In the genomic region with DNA sequence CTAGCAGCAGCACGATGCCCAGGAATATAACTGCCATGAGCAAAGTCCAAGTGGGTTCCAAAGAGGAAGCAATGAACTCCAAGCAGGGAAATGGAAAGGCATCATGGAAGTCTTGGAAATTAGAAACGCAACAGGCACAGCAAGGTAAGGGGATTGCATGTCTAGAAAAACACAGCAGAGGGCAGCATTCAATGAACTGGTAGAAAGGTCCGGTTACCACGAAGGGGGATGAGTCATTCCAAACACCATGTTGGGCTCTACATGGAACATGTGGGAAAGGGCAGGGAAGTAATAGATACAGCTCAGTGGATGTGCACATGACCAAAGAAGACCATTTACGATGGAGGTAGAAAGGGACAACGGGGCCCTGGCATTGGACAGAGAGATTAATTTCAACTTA, we compare ENCODE assay signal across 8 cellular contexts. TPM values are rescaled to one million over a fixed set of nuclear protein-coding genes. Genes with fewer than 3 reads are reported as not detected.
DNase-seq lines count a peak whose midpoint lies in the region; ATAC-seq and TF ChIP-seq lines count a peak whose summit lies in the region.

No MANE protein-coding gene starts in this region.

- H3K4me3 ChIP-seq in fibroblast of mammary gland (ENCODE audit: control insufficient read depth, low read depth, low read length) (no peak overlapping the region), retinal pigment epithelial cell (ENCODE audit: low read length) (no peak overlapping the region)

- DNase-seq in Caki2 (ENCODE audit: low read depth) (peak; percentile 42), HEK293T (ENCODE audit: extremely low spot score) (peak; percentile 75), NCI-H774 (lab: John Stamatoyannopoulos, UW) (peak; percentile 43), fibroblast of mammary gland (ENCODE audit: low read depth) (peak; percentile 73), retinal pigment epithelial cell (ENCODE audit: low read depth) (no peak), ureter (ENCODE audit: low spot score) (no peak), GM10266 (ENCODE audit: extremely low spot score) (no peak)

- POLR2A ChIA-PET in HEK293T (lab: Yijun Ruan, JAX), result no interaction called here

- CTCF ChIA-PET in HEK293T (lab: Yijun Ruan, JAX), result interaction anchor here (0.6 kb wide), 1 partner anchor 15 kb away, joined by 3 read pairs; no protein-coding TSS in a partner anchor

- in situ Hi-C loops in Caki2 (cut with HindIII; ENCODE audit: low pct_unique_long_range_greater_than_20kb, low sequenced_read_pairs), result no loop called here

- TF ChIP-seq CTCF in fibroblast of mammary gland (conservative IDR thresholded peaks at IDR 0.05; ENCODE audit: control insufficient read depth, insufficient read depth, low read depth, low read length), result peak; percentile 55
- peak; percentile 41 for TF ChIP-seq CTCF in retinal pigment epithelial cell (conservative IDR thresholded peaks at IDR 0.05; ENCODE audit: low read depth, low read length)
- TF ChIP-seq CTCF in GM10266 (IDR thresholded peaks at IDR 0.05; ENCODE audit: control insufficient read depth, insufficient read depth, low read depth, missing control alignments), result no peak

- ATAC-seq in GM19035 (IDR thresholded peaks at IDR 0.05; ENCODE audit: unreplicated experiment), result no peak

TF ChIP-seq in HEK293T, 16 proteins besides CTCF, POLR2A, EP300 and RAD21:
- no peak for TF ChIP-seq FOXK2 (IDR thresholded peaks at IDR 0.05)
- no peak for TF ChIP-seq BHLHE40 (IDR thresholded peaks at IDR 0.05; ENCODE audit: borderline replicate concordance)
- no peak for TF ChIP-seq FOXA1 (IDR thresholded peaks at IDR 0.05)
- no peak for TF ChIP-seq LEF1 (IDR thresholded peaks at IDR 0.05; ENCODE audit: borderline replicate concordance)
- no peak for TF ChIP-seq TARDBP (IDR thresholded peaks at IDR 0.05)
- TF ChIP-seq CTBP1 (IDR thresholded peaks at IDR 0.05; ENCODE audit: borderline replicate concordance), result no peak
- no peak for TF ChIP-seq SUZ12 (IDR thresholded peaks at IDR 0.05)
- no peak for TF ChIP-seq FOXM1 (IDR thresholded peaks at IDR 0.05; ENCODE audit: borderline replicate concordance)
- no peak for TF ChIP-seq ARNT (IDR thresholded peaks at IDR 0.05)
- TF ChIP-seq L3MBTL2 (conservative IDR thresholded peaks at IDR 0.05), result no peak
- TF ChIP-seq SP1 (IDR thresholded peaks at IDR 0.05), result no peak
- TF ChIP-seq ELF4 (IDR thresholded peaks at IDR 0.05), result no peak
- no peak for TF ChIP-seq HDGF (IDR thresholded peaks at IDR 0.05; ENCODE audit: borderline replicate concordance)
- TF ChIP-seq, protein P1, sequence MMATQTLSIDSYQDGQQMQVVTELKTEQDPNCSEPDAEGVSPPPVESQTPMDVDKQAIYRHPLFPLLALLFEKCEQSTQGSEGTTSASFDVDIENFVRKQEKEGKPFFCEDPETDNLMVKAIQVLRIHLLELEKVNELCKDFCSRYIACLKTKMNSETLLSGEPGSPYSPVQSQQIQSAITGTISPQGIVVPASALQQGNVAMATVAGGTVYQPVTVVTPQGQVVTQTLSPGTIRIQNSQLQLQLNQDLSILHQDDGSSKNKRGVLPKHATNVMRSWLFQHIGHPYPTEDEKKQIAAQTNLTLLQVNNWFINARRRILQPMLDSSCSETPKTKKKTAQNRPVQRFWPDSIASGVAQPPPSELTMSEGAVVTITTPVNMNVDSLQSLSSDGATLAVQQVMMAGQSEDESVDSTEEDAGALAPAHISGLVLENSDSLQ (IDR thresholded peaks at IDR 0.05), result no peak
- no peak for TF ChIP-seq ZNF384 (IDR thresholded peaks at IDR 0.05)
- no peak for TF ChIP-seq NFRKB (IDR thresholded peaks at IDR 0.05)

RNA-seq across cellular contexts. Expression of a gene that starts 36.4 kb away (rescaled TPM):
- total RNA-seq in Caki2 (2014; rRNA removed; shearing (Covaris generic); ENCODE audit: low replicate concordance), result not detected in 2 replicates
- 0.86 TPM for total RNA-seq in ureter

RNA-seq across cellular contexts. Expression of a gene that starts 52.0 kb away (rescaled TPM):
- not detected in 2 replicates for total RNA-seq in Caki2 (2014; rRNA removed; shearing (Covaris generic); ENCODE audit: low replicate concordance)
- not detected for total RNA-seq in ureter

Comparison
In these comparisons a context has a peak if more than half of its experiments do, and no peak if none do; other contexts are left out.
1. DNase-seq: peak in Caki2 (single experiment), HEK293T (single experiment), NCI-H774 (single experiment) and fibroblast of mammary gland (single experiment); none in retinal pigment epithelial cell (single experiment), ureter (single experiment) and GM10266 (single experiment).